Comparison of ENCODE assay signal across 17 cellular contexts in genomic region chr10:132469197-132469942, GRCh38.
DNase-seq lines count a peak whose midpoint lies in the region; ATAC-seq and TF ChIP-seq lines count a peak whose summit lies in the region.
"Had no signal": no experiment of that assay in that cellular context is flagged by ENCODE, and none has a peak within 500 bp of the region (broad histone marks: within the 10 kb centered on the region; RNA-seq: fewer than 3 reads in every experiment).

No MANE protein-coding gene starts in this region.

- H2BK15ac ChIP-seq in IMR-90 (ENCODE audit: low read depth, low read length): no peak overlapping the region

- in situ Hi-C loops in IMR-90 (cut with MboI; ENCODE audit: low sequenced_read_pairs): no loop called here

- H3K27me3 ChIP-seq in IMR-90 (ENCODE audit: control insufficient read depth, insufficient read depth, low read length) (peaks cover 11% of the 10 kb centered on the region; the same call in 1 of the 2 replicates), RWPE2 (ENCODE audit: insufficient read depth, poor library complexity, severe bottlenecking) (no peaks in the 10 kb centered on the region), right cardiac atrium (ENCODE audit: control insufficient read depth, insufficient read depth) (no peaks in the 10 kb centered on the region), sigmoid colon (no peaks in the 10 kb centered on the region)
- no peaks in the 10 kb centered on the region for H3K27me3 ChIP-seq in CD8-positive, alpha-beta T cell (ENCODE audit: insufficient read depth, low read length)

- no peaks in the 10 kb centered on the region for H3K9me3 Mint-ChIP-seq in CD8-positive, alpha-beta T cell
- peaks cover 5% of the 10 kb centered on the region for H3K9me3 Mint-ChIP-seq in stimulated activated memory B cell treated with anti-CD40 and anti-IgM and Interleukin-4, amounts not matched to agents 10 μg/mL and 1 μg/mL and 100 μg/mL, for 72 hours
- H3K9me3 Mint-ChIP-seq: effector memory CD8-positive, alpha-beta T cell had no signal

- H3K18ac ChIP-seq in IMR-90 (ENCODE audit: low read depth, low read length): no peak overlapping the region

- no peak overlapping the region for H2BK20ac ChIP-seq in IMR-90 (ENCODE audit: low read depth, low read length)

- dilution Hi-C loops in IMR-90 (cut with HindIII; ENCODE audit: low sequenced_read_pairs, unreplicated experiment): no loop called here

- no peak overlapping the region for H4K91ac ChIP-seq in IMR-90 (ENCODE audit: insufficient read depth, low read depth, low read length)

- no peak overlapping the region for H3K27ac Mint-ChIP-seq in CD8-positive, alpha-beta T cell
- H3K27ac Mint-ChIP-seq in stimulated activated memory B cell treated with anti-CD40 and anti-IgM and Interleukin-4, amounts not matched to agents 10 μg/mL and 1 μg/mL and 100 μg/mL, for 72 hours: no peak overlapping the region
- H3K27ac Mint-ChIP-seq: effector memory CD8-positive, alpha-beta T cell; HFFc6 had no signal

- peaks cover 6% of the 10 kb centered on the region; the same call in 1 of the 2 replicates for H3K9me3 ChIP-seq in IMR-90 (ENCODE audit: control insufficient read depth, insufficient read depth, low read length)
- no peaks in the 10 kb centered on the region for H3K9me3 ChIP-seq in RWPE2 (ENCODE audit: severe bottlenecking)
- H3K9me3 ChIP-seq in right cardiac atrium (ENCODE audit: control insufficient read depth, low read length): no peaks in the 10 kb centered on the region
- no peaks in the 10 kb centered on the region for H3K9me3 ChIP-seq in sigmoid colon
- H3K9me3 ChIP-seq in CD8-positive, alpha-beta T cell (ENCODE audit: low read length): no peaks in the 10 kb centered on the region

- no peak overlapping the region for H3K14ac ChIP-seq in IMR-90 (replicated peaks; ENCODE audit: low read depth, low read length)

- H3K9ac ChIP-seq in IMR-90 (ENCODE audit: low read depth, low read length): no peak overlapping the region
- H3K9ac ChIP-seq: parathyroid adenoma had no signal

- H3K4me3 Mint-ChIP-seq in CD8-positive, alpha-beta T cell: no peak overlapping the region
- no peak overlapping the region for H3K4me3 Mint-ChIP-seq in stimulated activated memory B cell treated with anti-CD40 and anti-IgM and Interleukin-4, amounts not matched to agents 10 μg/mL and 1 μg/mL and 100 μg/mL, for 72 hours
- H3K4me3 Mint-ChIP-seq: effector memory CD8-positive, alpha-beta T cell; HFFc6 had no signal

- no peak overlapping the region for H3K27ac ChIP-seq in IMR-90 (ENCODE audit: insufficient read depth, low read length)
- H3K27ac ChIP-seq in RWPE2 (ENCODE audit: poor library complexity, severe bottlenecking): no peak overlapping the region
- no peak overlapping the region for H3K27ac ChIP-seq in right cardiac atrium (ENCODE audit: low read length)
- H3K27ac ChIP-seq in sigmoid colon: peak overlapping the region; percentile 66 to 97 (median 89)
- no peak overlapping the region for H3K27ac ChIP-seq in CD8-positive, alpha-beta T cell (ENCODE audit: low read depth, low read length)
- H3K27ac ChIP-seq: C4-2B, parathyroid adenoma had no signal

- TF ChIP-seq CTCF in IMR-90 (conservative IDR thresholded peaks at IDR 0.05; ENCODE audit: low read depth, low read length): no peak
- TF ChIP-seq CTCF in RWPE2 (IDR thresholded peaks at IDR 0.05; ENCODE audit: poor library complexity, severe bottlenecking): no peak
- no peak for TF ChIP-seq CTCF in sigmoid colon (IDR thresholded peaks at IDR 0.05)
- TF ChIP-seq CTCF in CD8-positive, alpha-beta T cell (IDR thresholded peaks at IDR 0.05): no peak

- no peak overlapping the region for H4K8ac ChIP-seq in IMR-90 (ENCODE audit: low read depth in 2 of 2, low read length in 2 of 2)

- H4K20me1 ChIP-seq in IMR-90 (ENCODE audit: insufficient read depth, low read length): no peaks in the 10 kb centered on the region

- no peaks in the 10 kb centered on the region; the same call in 1 of the 2 replicates for H3K4me1 ChIP-seq in IMR-90 (ENCODE audit: control insufficient read depth, insufficient read depth, low read length)
- H3K4me1 ChIP-seq in RWPE2 (ENCODE audit: insufficient read depth, poor library complexity, severe bottlenecking): no peaks in the 10 kb centered on the region
- peaks cover 12% of the 10 kb centered on the region for H3K4me1 ChIP-seq in right cardiac atrium (ENCODE audit: control insufficient read depth, insufficient read depth, low read length)
- peaks cover 0 to 55% (median 51%) of the 10 kb centered on the region in 4 donors for H3K4me1 ChIP-seq in sigmoid colon
- no peaks in the 10 kb centered on the region for H3K4me1 ChIP-seq in CD8-positive, alpha-beta T cell (ENCODE audit: insufficient read depth, low read length)
- H3K4me1 ChIP-seq: parathyroid adenoma had no signal

- TF ChIP-seq RAD21 in IMR-90 (IDR thresholded peaks at IDR 0.05; ENCODE audit: low read length): no peak

- CTCF ChIA-PET in IMR-90 (lab: Yijun Ruan, JAX): interaction anchor here (0.7 kb wide), 1 partner anchor 102 kb away, joined by 6 read pairs; no protein-coding TSS in a partner anchor
- CTCF ChIA-PET in CD8-positive, alpha-beta T cell (lab: Charles Lee): no interaction called here

- no peak overlapping the region for H2BK120ac ChIP-seq in IMR-90 (ENCODE audit: low read depth, low read length)

- intact Hi-C loops in IMR-90 (cut with micrococcal nuclease) (no loop called here), right cardiac atrium (cut with DNase I) (loop anchor here in 1 of 4 donors (10.0 kb wide), 1 partner anchor 65 kb away; the partner anchor contains the start of gene INPP5A), sigmoid colon (cut with DNase I) (loop anchor here (5.0 kb wide), 1 partner anchor 48 kb away; no protein-coding TSS in a partner anchor)
- intact Hi-C loops in CD8-positive, alpha-beta T cell (cut with DNase I, micrococcal nuclease): no loop called here

- H3K4me2 ChIP-seq in IMR-90 (ENCODE audit: low read depth, low read length): no peak overlapping the region

- H3K4me3 ChIP-seq in IMR-90 (ENCODE audit: insufficient read depth, low read depth, low read length) (no peak overlapping the region), RWPE2 (ENCODE audit: severe bottlenecking) (no peak overlapping the region), right cardiac atrium (ENCODE audit: low read length) (no peak overlapping the region), sigmoid colon (no peak overlapping the region)
- H3K4me3 ChIP-seq in CD8-positive, alpha-beta T cell (ENCODE audit: low read depth, low read length): no peak overlapping the region

- ATAC-seq in IMR-90 (ENCODE audit: low read depth) (no peak; the same call in 1 of the 2 replicates), RWPE2 (ENCODE audit: low read depth) (peak; percentile 10; the same call in 1 of the 3 replicates), right cardiac atrium (peak in 1 of 2 donors; percentile 15), HG03280 (IDR thresholded peaks at IDR 0.05; ENCODE audit: unreplicated experiment) (no peak), HG03442 (IDR thresholded peaks at IDR 0.05; ENCODE audit: unreplicated experiment) (no peak)
- ATAC-seq in CD8-positive, alpha-beta T cell: no peak
- ATAC-seq in stimulated activated memory B cell treated with anti-CD40 and anti-IgM and Interleukin-4, amounts not matched to agents 10 μg/mL and 1 μg/mL and 100 μg/mL, for 72 hours: no peak
- ATAC-seq: activated CD4-positive, CD25-positive, alpha-beta regulatory T cell treated with anti-CD3 and anti-CD28 coated beads, Interleukin-2, amount 50 U/mL, for 24 hours; effector memory CD8-positive, alpha-beta T cell; left colon had no signal

- no peak overlapping the region for H3K4ac ChIP-seq in IMR-90 (ENCODE audit: low read depth, low read length)

- no peaks in the 10 kb centered on the region for H3K36me3 ChIP-seq in IMR-90 (ENCODE audit: control insufficient read depth, insufficient read depth, low read length)
- no peaks in the 10 kb centered on the region for H3K36me3 ChIP-seq in RWPE2 (ENCODE audit: low read depth)
- no peaks in the 10 kb centered on the region for H3K36me3 ChIP-seq in sigmoid colon
- H3K36me3 ChIP-seq in CD8-positive, alpha-beta T cell (ENCODE audit: insufficient read depth, low read length): no peaks in the 10 kb centered on the region

- TF ChIP-seq POLR2A in IMR-90 (IDR thresholded peaks at IDR 0.05; ENCODE audit: low read depth, low read length) (no peak), sigmoid colon (IDR thresholded peaks at IDR 0.05) (no peak)

- H3K56ac ChIP-seq in IMR-90 (ENCODE audit: extremely low read depth, insufficient read depth, low read length): no peak overlapping the region

- H3K27me3 Mint-ChIP-seq in CD8-positive, alpha-beta T cell (ENCODE audit: low read depth): peaks cover 4% of the 10 kb centered on the region
- H3K27me3 Mint-ChIP-seq in stimulated activated memory B cell treated with anti-CD40 and anti-IgM and Interleukin-4, amounts not matched to agents 10 μg/mL and 1 μg/mL and 100 μg/mL, for 72 hours: peaks cover 13% of the 10 kb centered on the region

- no peaks in the 10 kb centered on the region for H3K4me1 Mint-ChIP-seq in CD8-positive, alpha-beta T cell (ENCODE audit: low read depth)
- peaks cover 17% of the 10 kb centered on the region for H3K4me1 Mint-ChIP-seq in stimulated activated memory B cell treated with anti-CD40 and anti-IgM and Interleukin-4, amounts not matched to agents 10 μg/mL and 1 μg/mL and 100 μg/mL, for 72 hours

- no peak overlapping the region for H2BK5ac ChIP-seq in IMR-90 (ENCODE audit: low read depth, low read length, poor library complexity, severe bottlenecking)

- H3K23ac ChIP-seq in IMR-90 (ENCODE audit: low read depth, low read length): no peak overlapping the region

- POLR2A ChIA-PET in IMR-90 (lab: Charles Lee; ENCODE audit: unreplicated experiment): no interaction called here
- POLR2A ChIA-PET in CD8-positive, alpha-beta T cell (lab: Charles Lee): no interaction called here

- no peaks in the 10 kb centered on the region for H3K79me1 ChIP-seq in IMR-90 (ENCODE audit: low read depth in 1 of 2, low read length in 2 of 2)

- peak in 1 of 4 donors; percentile 11 for TF ChIP-seq EP300 in sigmoid colon (IDR thresholded peaks at IDR 0.05)

- H2AFZ ChIP-seq in IMR-90 (replicated peaks; ENCODE audit: low read length, poor library complexity): no peak overlapping the region
- H2AFZ ChIP-seq: parathyroid adenoma had no signal

- H2AK9ac ChIP-seq in IMR-90 (replicated peaks; ENCODE audit: low read depth, low read length, poor library complexity): peak overlapping the region; percentile 50

- 15% methylated on average over 5 of the region's 21 CpGs; no CpG with 5 or more reads in 1 of the 2 experiments for WGBS in IMR-90 (ENCODE audit: extremely low coverage in 2 of 2, insufficient read length in 1 of 2), 2 experiments
- 56% methylated on average over 21 of the region's 21 CpGs for WGBS in right cardiac atrium
- WGBS in sigmoid colon, 2 donors: 65% methylated on average over 21 of the region's 21 CpGs

- DNase-seq in IMR-90 (no peak), RWPE2 (ENCODE audit: low spot score) (no peak), right cardiac atrium (peak in 2 of 3 donors; percentile 83), sigmoid colon (no peak)
- DNase-seq in CD8-positive, alpha-beta T cell: no peak
- DNase-seq: effector memory CD8-positive, alpha-beta T cell; HFFc6; NCI-H146; stimulated activated CD4-positive, alpha-beta T cell treated with anti-CD3 and anti-CD28 coated beads, Interleukin-2, amount 100 ng/mL, for 24 hours; stimulated activated naive CD4-positive, alpha-beta T cell had no signal

- no peak overlapping the region; the same call in 1 of the 2 replicates for H2AK5ac ChIP-seq in IMR-90 (ENCODE audit: low read depth, low read length)

- H3K36me3 Mint-ChIP-seq in CD8-positive, alpha-beta T cell: no peaks in the 10 kb centered on the region
- H3K36me3 Mint-ChIP-seq in stimulated activated memory B cell treated with anti-CD40 and anti-IgM and Interleukin-4, amounts not matched to agents 10 μg/mL and 1 μg/mL and 100 μg/mL, for 72 hours: no peaks in the 10 kb centered on the region

- no peak overlapping the region for H4K5ac ChIP-seq in IMR-90 (ENCODE audit: low read depth, low read length)

- BruUV-seq in IMR-90 (replicated peaks; lab: Mats Ljungman, UMichigan): no TSS peak

- H3K9me1 ChIP-seq in IMR-90 (ENCODE audit: insufficient read depth, low read length): no peaks in the 10 kb centered on the region

Comparison
In these comparisons a context has a peak if more than half of its experiments do, and no peak if none do; other contexts are left out.
1. DNase-seq: peak in right cardiac atrium (2 of 3); none in IMR-90 (single experiment), RWPE2 (single experiment), sigmoid colon (single experiment) and CD8-positive, alpha-beta T cell (0 of 7).
2. H3K27ac ChIP-seq: peak in sigmoid colon (4 of 4); none in IMR-90 (single experiment), RWPE2 (single experiment), right cardiac atrium (single experiment) and CD8-positive, alpha-beta T cell (single experiment).